ENCODE assay signal across 17 cellular contexts in genomic region chr15:22942877-22943276, GRCh38.
"Had no signal": no experiment of that assay in that cellular context is flagged by ENCODE, and none has a peak within 500 bp of the region (broad histone marks: within the 10 kb centered on the region; RNA-seq: fewer than 3 reads in every experiment).

No MANE protein-coding gene starts in this region.

- ATAC-seq: activated naive CD4-positive, alpha-beta T cell treated with anti-CD3 and anti-CD28 coated beads, Interleukin-2, amount 50 U/mL, for 72 hours; activated T-cell treated with anti-CD3 and anti-CD28 coated beads, Interleukin-2, amount 50 U/mL, for 72 hours; left lung; naive thymus-derived CD4-positive, alpha-beta T cell; stimulated activated naive B cell treated with anti-CD40 and anti-IgM and Interleukin-4, amounts not matched to agents 10 μg/mL and 1 μg/mL and 100 μg/mL, for 72 hours had no signal

- H3K27me3 ChIP-seq: colonic mucosa, esophagus muscularis mucosa, hepatocyte, left lung, tibial artery had no signal

- H3K9me3 ChIP-seq: colonic mucosa, esophagus muscularis mucosa, left lung, tibial artery had no signal

- H2AFZ ChIP-seq: hepatocyte, parathyroid adenoma had no signal

- H3K9ac ChIP-seq: parathyroid adenoma had no signal

- DNase-seq: activated B cell treated with CpG ODN at 0.5 μM for 24 hours; activated CD4-positive, alpha-beta T cell treated with anti-CD3 and anti-CD28 coated beads, Interleukin-2, amount 10 ng/mL, durations not matched to agents 7 days and 5 days; activated CD8-positive, alpha-beta memory T cell treated with anti-CD3 and anti-CD28 coated beads, Interleukin-2, amount 50 U/mL, for 48 hours; activated gamma-delta T cell; activated T-cell treated with anti-CD3 and anti-CD28 coated beads, Interleukin-2, amount 50 U/mL, for 72 hours; colonic mucosa; kidney; left lung; mammary epithelial cell; naive thymus-derived CD4-positive, alpha-beta T cell; stimulated activated CD4-positive, alpha-beta T cell treated with anti-CD3 and anti-CD28 coated beads, Interleukin-2, amount 100 ng/mL, for 48 hours; stimulated activated naive B cell treated with anti-CD40 and anti-IgM and Interleukin-4, amounts not matched to agents 10 μg/mL and 1 μg/mL and 100 μg/mL, for 72 hours; tibial artery had no signal

- H3K4me3 ChIP-seq: colonic mucosa, esophagus muscularis mucosa, hepatocyte, left lung, tibial artery had no signal

- H3K27ac ChIP-seq: colonic mucosa, esophagus muscularis mucosa, hepatocyte, left lung, parathyroid adenoma, tibial artery had no signal

- H3K4me1 ChIP-seq: colonic mucosa, parathyroid adenoma had no signal

- H3K4me2 ChIP-seq: hepatocyte had no signal
